In genomic region chr12:50925342-50925651, GRCh38 we compare ENCODE assay signal across 9 cellular contexts. TPM values are rescaled to one million over a fixed set of nuclear protein-coding genes. Genes with fewer than 3 reads are reported as not detected.
DNase-seq lines count a peak whose midpoint lies in the region; ATAC-seq and TF ChIP-seq lines count a peak whose summit lies in the region.
"Had no signal": no experiment of that assay in that cellular context is flagged by ENCODE, and none has a peak within 500 bp of the region (broad histone marks: within the 10 kb centered on the region; RNA-seq: fewer than 3 reads in every experiment).

No MANE protein-coding gene starts in this region.

- no peak overlapping the region for H2AFZ ChIP-seq in mesenchymal stem cell (ENCODE audit: low read depth, low read length)

- H3K79me1 ChIP-seq in mesenchymal stem cell (replicated peaks; ENCODE audit: low read length, poor library complexity, severe bottlenecking), result no peaks in the 10 kb centered on the region

- DNase-seq in CD8-positive, alpha-beta memory T cell, result no peak
- DNase-seq in Jurkat, Clone E6-1 (ENCODE audit: low read depth, low spot score), result peak; percentile 84
- DNase-seq in chondrocyte (ENCODE audit: low spot score) (no peak), mesenchymal stem cell (no peak), D341Med (ENCODE audit: low spot score) (no peak)
- DNase-seq in activated CD4-positive, alpha-beta T cell treated with anti-CD3 and anti-CD28 coated beads, Interleukin-2, amount 10 ng/mL, durations not matched to agents 24 days and 14 days, result no peak

- H3K4me3 Mint-ChIP-seq in CD8-positive, alpha-beta memory T cell, result peak overlapping the region; percentile 75 to 94 (median 88)
- peak overlapping the region; percentile 68 for H3K4me3 Mint-ChIP-seq in chondrocyte (ENCODE audit: unreplicated experiment)
- no peak overlapping the region for H3K4me3 Mint-ChIP-seq in activated CD4-positive, alpha-beta T cell treated with anti-CD3 and anti-CD28 coated beads, Interleukin-2, amount 10 ng/mL, durations not matched to agents 24 days and 14 days

- H3K14ac ChIP-seq in mesenchymal stem cell (ENCODE audit: low read length in 2 of 2), result peak overlapping the region in 1 of 2 experiments; percentile 39

- H3K27me3 ChIP-seq in CD8-positive, alpha-beta memory T cell (ENCODE audit: insufficient read depth, low read length, poor library complexity, severe bottlenecking), result no peaks in the 10 kb centered on the region
- H3K27me3 ChIP-seq in mesenchymal stem cell (ENCODE audit: control insufficient read depth in 1 of 2, insufficient read depth in 1 of 2, low read length in 2 of 2), result no peaks in the 10 kb centered on the region

- no peaks in the 10 kb centered on the region for H3K9me3 Mint-ChIP-seq in CD8-positive, alpha-beta memory T cell
- H3K9me3 Mint-ChIP-seq in chondrocyte (ENCODE audit: low read depth), result no peaks in the 10 kb centered on the region
- no peaks in the 10 kb centered on the region for H3K9me3 Mint-ChIP-seq in activated CD4-positive, alpha-beta T cell treated with anti-CD3 and anti-CD28 coated beads, Interleukin-2, amount 10 ng/mL, durations not matched to agents 24 days and 14 days

- ATAC-seq in HG03045 (IDR thresholded peaks at IDR 0.05; ENCODE audit: unreplicated experiment), result no peak

- H2BK15ac ChIP-seq in mesenchymal stem cell (ENCODE audit: low read depth, poor library complexity, severe bottlenecking), result peak overlapping the region; percentile 8

- peaks cover 0 to 7% (median 0%) of the 10 kb centered on the region in 3 donors for H3K36me3 Mint-ChIP-seq in CD8-positive, alpha-beta memory T cell
- no peaks in the 10 kb centered on the region for H3K36me3 Mint-ChIP-seq in chondrocyte (ENCODE audit: low read depth)
- no peaks in the 10 kb centered on the region for H3K36me3 Mint-ChIP-seq in activated CD4-positive, alpha-beta T cell treated with anti-CD3 and anti-CD28 coated beads, Interleukin-2, amount 10 ng/mL, durations not matched to agents 24 days and 14 days (ENCODE audit: low read depth)

- no peak for TF ChIP-seq CTCF in chondrocyte (IDR thresholded peaks at IDR 0.05)

- H3K27ac ChIP-seq in CD8-positive, alpha-beta memory T cell (ENCODE audit: low read depth, low read length), result no peak overlapping the region
- H3K27ac ChIP-seq in mesenchymal stem cell (ENCODE audit: low read length, poor library complexity, severe bottlenecking) (no peak overlapping the region), urinary bladder (ENCODE audit: low read depth) (peak overlapping the region; percentile 46)

- peak overlapping the region; percentile 36 for H4K8ac ChIP-seq in mesenchymal stem cell (ENCODE audit: low read length)

- H3K27me3 Mint-ChIP-seq in CD8-positive, alpha-beta memory T cell, result peaks cover 0 to 3% of the 10 kb centered on the region in 2 donors
- H3K27me3 Mint-ChIP-seq in chondrocyte (ENCODE audit: low read depth), result no peaks in the 10 kb centered on the region
- no peaks in the 10 kb centered on the region for H3K27me3 Mint-ChIP-seq in activated CD4-positive, alpha-beta T cell treated with anti-CD3 and anti-CD28 coated beads, Interleukin-2, amount 10 ng/mL, durations not matched to agents 24 days and 14 days

- H4K91ac ChIP-seq in mesenchymal stem cell (ENCODE audit: low read length), result peak overlapping the region; percentile 8

- H3K23ac ChIP-seq in mesenchymal stem cell (ENCODE audit: low read length in 2 of 2), result no peak overlapping the region

- no peaks in the 10 kb centered on the region for H3K36me3 ChIP-seq in CD8-positive, alpha-beta memory T cell (ENCODE audit: insufficient read depth, low read length)
- H3K36me3 ChIP-seq in mesenchymal stem cell (ENCODE audit: control insufficient read depth in 1 of 2, insufficient read depth in 2 of 2, low read depth in 1 of 2, low read length in 2 of 2) (peaks cover 0 to 6% of the 10 kb centered on the region in 2 experiments), urinary bladder (ENCODE audit: insufficient read depth) (no peaks in the 10 kb centered on the region)

- H3K9me3 ChIP-seq in CD8-positive, alpha-beta memory T cell (ENCODE audit: low read length), result no peaks in the 10 kb centered on the region
- no peaks in the 10 kb centered on the region for H3K9me3 ChIP-seq in mesenchymal stem cell (ENCODE audit: control insufficient read depth, low read length)

- H3K27ac Mint-ChIP-seq in CD8-positive, alpha-beta memory T cell, result peak overlapping the region; percentile 46 to 91 (median 80)
- H3K27ac Mint-ChIP-seq in chondrocyte (ENCODE audit: unreplicated experiment), result no peak overlapping the region
- H3K27ac Mint-ChIP-seq in activated CD4-positive, alpha-beta T cell treated with anti-CD3 and anti-CD28 coated beads, Interleukin-2, amount 10 ng/mL, durations not matched to agents 24 days and 14 days, result no peak overlapping the region

- peak overlapping the region; percentile 3 for H3K4me3 ChIP-seq in CD8-positive, alpha-beta memory T cell (ENCODE audit: low read length)
- peak overlapping the region; percentile 47 for H3K4me3 ChIP-seq in Jurkat, Clone E6-1 (ENCODE audit: low read length)
- H3K4me3 ChIP-seq in mesenchymal stem cell (ENCODE audit: insufficient read depth in 1 of 2, low read depth in 1 of 2, low read length in 2 of 2) (peak overlapping the region in 1 of 2 experiments; percentile 84), urinary bladder (ENCODE audit: low read depth, low read length) (peak overlapping the region; percentile 83)

- no peak overlapping the region for H2BK5ac ChIP-seq in mesenchymal stem cell (ENCODE audit: low read depth, low read length, poor library complexity, severe bottlenecking)

- WGBS in mesenchymal stem cell, result 49% methylated on average over 3 of the region's 7 CpGs
- 12% methylated on average over 7 of the region's 7 CpGs for WGBS in urinary bladder

- H2AK5ac ChIP-seq in mesenchymal stem cell (ENCODE audit: low read length, severe bottlenecking), result no peak overlapping the region

- peak overlapping the region; percentile 54 for H2BK120ac ChIP-seq in mesenchymal stem cell (ENCODE audit: low read depth, low read length)

- intact Hi-C loops in activated CD4-positive, alpha-beta T cell treated with anti-CD3 and anti-CD28 coated beads, Interleukin-2, amount 10 ng/mL, durations not matched to agents 24 days and 14 days (cut with micrococcal nuclease), result no loop called here

- POLR2A ChIA-PET in CD8-positive, alpha-beta memory T cell (lab: Charles Lee), result interaction anchor here (0.6 kb wide), 1 partner anchor 101 kb away, joined by 3 read pairs; no protein-coding TSS in a partner anchor

- CTCF ChIA-PET in CD8-positive, alpha-beta memory T cell (lab: Charles Lee), result interaction anchor here (1.2 kb wide), 1 partner anchor 100 kb away, joined by 5 read pairs; no protein-coding TSS in a partner anchor

- peaks cover 33 to 66% (median 34%) of the 10 kb centered on the region in 3 donors for H3K4me1 Mint-ChIP-seq in CD8-positive, alpha-beta memory T cell
- peaks cover 43% of the 10 kb centered on the region for H3K4me1 Mint-ChIP-seq in chondrocyte (ENCODE audit: low read depth)
- H3K4me1 Mint-ChIP-seq in activated CD4-positive, alpha-beta T cell treated with anti-CD3 and anti-CD28 coated beads, Interleukin-2, amount 10 ng/mL, durations not matched to agents 24 days and 14 days, result peaks cover 17% of the 10 kb centered on the region

- no peak overlapping the region for H3K4me2 ChIP-seq in mesenchymal stem cell (ENCODE audit: low read length, poor library complexity, severe bottlenecking)

- H2BK12ac ChIP-seq in mesenchymal stem cell (ENCODE audit: low read length in 2 of 2), result peak overlapping the region in 1 of 2 experiments; percentile 79

- peaks cover 15% of the 10 kb centered on the region for H3K4me1 ChIP-seq in CD8-positive, alpha-beta memory T cell (ENCODE audit: insufficient read depth, low read length)
- H3K4me1 ChIP-seq in mesenchymal stem cell (ENCODE audit: control insufficient read depth, insufficient read depth, low read depth, low read length) (peaks cover 8% of the 10 kb centered on the region), urinary bladder (ENCODE audit: insufficient read depth) (no peaks in the 10 kb centered on the region)

- peak overlapping the region; percentile 94 for H3K9ac ChIP-seq in mesenchymal stem cell (ENCODE audit: low read length)

- peak overlapping the region; percentile 15 to 93 for H3K4ac ChIP-seq in mesenchymal stem cell (ENCODE audit: low read depth in 1 of 2, low read length in 2 of 2)

- peak overlapping the region; percentile 58 to 72 for H3K18ac ChIP-seq in mesenchymal stem cell (ENCODE audit: low read depth in 1 of 2, low read length in 2 of 2)

RNA-seq across cellular contexts. Expression of gene HIGD1C, which starts 27.0 kb away (rescaled TPM):
- total RNA-seq in CD8-positive, alpha-beta memory T cell, result not detected
- polyA plus RNA-seq in CD8-positive, alpha-beta memory T cell, result not detected
- polyA plus RNA-seq in Jurkat, Clone E6-1 (2012; ENCODE audit: insufficient read depth, insufficient read length), result not detected
- total RNA-seq in chondrocyte, result not detected in 3 replicates
- not detected for polyA plus RNA-seq in mesenchymal stem cell (2013, experiment 1 of 2)
- polyA plus RNA-seq in mesenchymal stem cell (2013, experiment 2 of 2), result not detected
- total RNA-seq in urinary bladder, result not detected
- polyA plus RNA-seq in urinary bladder, result not detected
- total RNA-seq in activated CD4-positive, alpha-beta T cell treated with anti-CD3 and anti-CD28 coated beads, Interleukin-2, amount 10 ng/mL, durations not matched to agents 24 days and 14 days, result not detected in 2 replicates
- total RNA-seq: pulmonary artery endothelial cell had no signal

Comparison
In these comparisons a context has a peak if more than half of its experiments do, and no peak if none do; other contexts are left out.
1. H3K27ac Mint-ChIP-seq: peak in CD8-positive, alpha-beta memory T cell (8 of 8); none in chondrocyte (single experiment) and activated CD4-positive, alpha-beta T cell treated with anti-CD3 and anti-CD28 coated beads, Interleukin-2, amount 10 ng/mL, durations not matched to agents 24 days and 14 days (single experiment).